ENCODE assay signal across 13 cellular contexts in genomic region chr7:156768698-156769472, GRCh38.
DNase-seq lines count a peak whose midpoint lies in the region; ATAC-seq and TF ChIP-seq lines count a peak whose summit lies in the region.
"Had no signal": no experiment of that assay in that cellular context is flagged by ENCODE, and none has a peak within 500 bp of the region (broad histone marks: within the 10 kb centered on the region; RNA-seq: fewer than 3 reads in every experiment).

No MANE protein-coding gene starts in this region.

- no peak for TF ChIP-seq POLR2A in esophagus muscularis mucosa (IDR thresholded peaks at IDR 0.05; ENCODE audit: low read depth)

- peaks cover 2% of the 10 kb centered on the region; the same call in 1 of the 2 replicates for H3F3A ChIP-seq in DOHH2 (ENCODE audit: control insufficient read depth, insufficient read depth)

- TF ChIP-seq CTCF in DOHH2 (IDR thresholded peaks at IDR 0.05; ENCODE audit: low read depth, low read length, poor library complexity, severe bottlenecking) = no peak
- no peak for TF ChIP-seq CTCF in esophagus muscularis mucosa (IDR thresholded peaks at IDR 0.05)

- ATAC-seq in HG02870 (IDR thresholded peaks at IDR 0.05; ENCODE audit: unreplicated experiment) = no peak
- ATAC-seq: left ventricle myocardium superior had no signal

- H3K27ac ChIP-seq in DOHH2 (ENCODE audit: low read depth, low read length) (no peak overlapping the region), esophagus muscularis mucosa (replicated peaks in 1 of 4) (no peak overlapping the region)
- H3K27ac ChIP-seq: HL-60, skin epidermis, tibial nerve had no signal

- intact Hi-C loops in esophagus muscularis mucosa (cut with DNase I) = no loop called here

- no peaks in the 10 kb centered on the region for H4K20me1 ChIP-seq in DOHH2 (ENCODE audit: control insufficient read depth, insufficient read depth, low read depth, low read length)

- peaks cover 6% of the 10 kb centered on the region; the same call in 1 of the 2 replicates for H3K9me3 ChIP-seq in DOHH2 (ENCODE audit: control insufficient read depth, insufficient read depth, low read length)
- H3K9me3 ChIP-seq in esophagus muscularis mucosa = no peaks in the 10 kb centered on the region

- peaks cover 42% of the 10 kb centered on the region for H3K4me1 ChIP-seq in DOHH2 (ENCODE audit: control insufficient read depth, low read length)
- H3K4me1 ChIP-seq in esophagus muscularis mucosa = no peaks in the 10 kb centered on the region

- H3K4me3 ChIP-seq in DOHH2 (ENCODE audit: low read length) = peak overlapping the region; percentile 7; the same call in 1 of the 2 replicates
- no peak overlapping the region for H3K4me3 ChIP-seq in esophagus muscularis mucosa
- H3K4me3 ChIP-seq: skin epidermis, tibial nerve had no signal

- H3K27me3 ChIP-seq in DOHH2 (ENCODE audit: control insufficient read depth, low read length) (no peaks in the 10 kb centered on the region), esophagus muscularis mucosa (no peaks in the 10 kb centered on the region)
- H3K27me3 ChIP-seq: tibial nerve had no signal

- H3K9me2 ChIP-seq in DOHH2 (replicated peaks; ENCODE audit: control insufficient read depth, low read length) = no peaks in the 10 kb centered on the region

- peak; percentile 26 for DNase-seq in DMS 273 (lab: John Stamatoyannopoulos, UW; ENCODE audit: unreplicated experiment)
- DNase-seq in DMS 273 treated with DMSO at 0.1 percent for 48 hours (lab: John Stamatoyannopoulos, UW) = no peak
- peak; percentile 25 for DNase-seq in NCI-H226
- peak; percentile 84 for DNase-seq in islet precursor cell
- no peak for DNase-seq in RKO (ENCODE audit: low spot score)
- DNase-seq in esophagus muscularis mucosa (ENCODE audit: extremely low spot score) = no peak
- DNase-seq: 8988T, left ventricle myocardium superior had no signal

- H3K4me2 ChIP-seq in DOHH2 (ENCODE audit: low read length) = peak overlapping the region; percentile 27

- TF ChIP-seq EP300 in esophagus muscularis mucosa (IDR thresholded peaks at IDR 0.05) = no peak

- 94% methylated on average over 6 of the region's 6 CpGs for WGBS in esophagus muscularis mucosa

- H3K79me2 ChIP-seq in DOHH2 (ENCODE audit: control insufficient read depth, low read length) = peaks cover 33% of the 10 kb centered on the region

- H3K36me3 ChIP-seq in DOHH2 (ENCODE audit: control insufficient read depth, low read length) = peaks cover 13% of the 10 kb centered on the region
- peaks cover 0 to 9% (median 3%) of the 10 kb centered on the region in 4 donors for H3K36me3 ChIP-seq in esophagus muscularis mucosa
- H3K36me3 ChIP-seq: tibial nerve had no signal

Comparison
In these comparisons a context has a peak if more than half of its experiments do, and no peak if none do; other contexts are left out.
1. DNase-seq: peak in DMS 273 (single experiment), NCI-H226 (single experiment) and islet precursor cell (single experiment); none in DMS 273 treated with DMSO at 0.1 percent for 48 hours (single experiment), RKO (single experiment) and esophagus muscularis mucosa (single experiment).